Comparison of ENCODE assay signal across 8 cellular contexts in genomic region chr1:100443739-100444571, GRCh38.
DNase-seq lines count a peak whose midpoint lies in the region; ATAC-seq and TF ChIP-seq lines count a peak whose summit lies in the region.

No MANE protein-coding gene starts in this region.

- POLR2A ChIA-PET in A673 (lab: Charles Lee; ENCODE audit: low non-redundant PET), result no interaction called here

- no peaks in the 10 kb centered on the region for H3K27me3 ChIP-seq in A673 (replicated peaks; ENCODE audit: insufficient read depth, low read depth, low read length, poor library complexity)

- no peak overlapping the region for H3K4me3 ChIP-seq in A673 (ENCODE audit: low read depth, low read length, poor library complexity, severe bottlenecking)

- no peak overlapping the region for H3K27ac ChIP-seq in A673 (ENCODE audit: low read depth, low read length, poor library complexity, severe bottlenecking)

- no peaks in the 10 kb centered on the region for H3K9me3 ChIP-seq in A673 (ENCODE audit: low read depth, low read length, poor library complexity, severe bottlenecking)

- H3K27me3 Mint-ChIP-seq in activated naive CD8-positive, alpha-beta T cell, result no peaks in the 10 kb centered on the region
- H3K27me3 Mint-ChIP-seq in nephron (ENCODE audit: low read depth), result no peaks in the 10 kb centered on the region

- no peaks in the 10 kb centered on the region for H3K9me3 Mint-ChIP-seq in activated naive CD8-positive, alpha-beta T cell (ENCODE audit: low read depth)
- H3K9me3 Mint-ChIP-seq in nephron, result no peaks in the 10 kb centered on the region

- CTCF ChIA-PET in A673 (lab: Charles Lee), result no interaction called here

- intact Hi-C loops in A673 (cut with micrococcal nuclease; ENCODE audit: unreplicated experiment), result loop anchor here (5.0 kb wide), 1 partner anchor 637 kb away; no protein-coding TSS in a partner anchor

- H3K27ac Mint-ChIP-seq in activated naive CD8-positive, alpha-beta T cell, result peak overlapping the region; percentile 99
- H3K27ac Mint-ChIP-seq in nephron, result peak overlapping the region; percentile 70 to 98 (median 94)

- DNase-seq in A673 (ENCODE audit: low spot score), result no peak
- DNase-seq in NCI-H1092 (lab: John Stamatoyannopoulos, UW), result no peak
- DNase-seq in NCI-H1092 treated with DMSO at 0.1 percent for 48 hours (lab: John Stamatoyannopoulos, UW), result no peak
- DNase-seq in NCI-H1417 (lab: John Stamatoyannopoulos, UW), result no peak

- peaks cover 85% of the 10 kb centered on the region for H3K4me1 Mint-ChIP-seq in activated naive CD8-positive, alpha-beta T cell (ENCODE audit: low read depth)
- peaks cover 19% of the 10 kb centered on the region for H3K4me1 Mint-ChIP-seq in nephron

- no peaks in the 10 kb centered on the region for H3K36me3 ChIP-seq in A673 (ENCODE audit: insufficient read depth, low read length, poor library complexity, severe bottlenecking)

- ATAC-seq in GM19324 (IDR thresholded peaks at IDR 0.05; ENCODE audit: low FRiP score, unreplicated experiment), result peak; percentile 75
- peak; percentile 54 for ATAC-seq in HG03439 (IDR thresholded peaks at IDR 0.05; ENCODE audit: unreplicated experiment)

- peaks cover 24% of the 10 kb centered on the region for H3K36me3 Mint-ChIP-seq in activated naive CD8-positive, alpha-beta T cell
- peaks cover 25% of the 10 kb centered on the region for H3K36me3 Mint-ChIP-seq in nephron (ENCODE audit: low read depth)

- no TSS peak for BruUV-seq in A673 (replicated peaks; lab: Mats Ljungman, UMichigan)

- no peaks in the 10 kb centered on the region for H3K4me1 ChIP-seq in A673 (ENCODE audit: insufficient read depth, low read length, poor library complexity, severe bottlenecking)

- TF ChIP-seq CTCF in A673 (conservative IDR thresholded peaks at IDR 0.05; ENCODE audit: low read depth, low read length) (0 out of 2 replicates have a peak, but pooled peaks have one; percentile 9), nephron (IDR thresholded peaks at IDR 0.05; ENCODE audit: unreplicated experiment in 3 of 3) (no peak)

- H3K4me3 Mint-ChIP-seq in activated naive CD8-positive, alpha-beta T cell, result peak overlapping the region; percentile 83
- peak overlapping the region in 2 of 3 experiments; percentile 30 to 53 for H3K4me3 Mint-ChIP-seq in nephron
